In genomic region chr14:105427893-105428485, GRCh38 we compare ENCODE assay signal across 20 cellular contexts.
"Had no signal": no experiment of that assay in that cellular context is flagged by ENCODE, and none has a peak within 500 bp of the region (broad histone marks: within the 10 kb centered on the region; RNA-seq: fewer than 3 reads in every experiment).

No MANE protein-coding gene starts in this region.

- H3K4me1 ChIP-seq: suprapubic skin had no signal

- H3K27ac ChIP-seq: esophagus squamous epithelium, spleen, suprapubic skin, VCaP had no signal

- H3K27ac Mint-ChIP-seq: activated naive CD8-positive, alpha-beta T cell treated with anti-CD3 and anti-CD28 coated beads, Interleukin-2, amount 10 ng/mL, durations not matched to agents 7 days and 5 days; activated T-helper 17 cell treated with anti-CD3 and anti-CD28 coated beads, Interleukin-2, amount 50 U/mL, for 72 hours; naive B cell; stimulated activated naive CD8-positive, alpha-beta T cell treated with anti-CD3 and anti-CD28 coated beads, Interleukin-15, Interleukin-2, amounts not matched to agents 100 ng/mL and 50 ng/mL, for 24 hours had no signal

- H3K4me3 Mint-ChIP-seq: activated naive CD8-positive, alpha-beta T cell treated with anti-CD3 and anti-CD28 coated beads, Interleukin-2, amount 10 ng/mL, durations not matched to agents 7 days and 5 days; activated T-helper 17 cell treated with anti-CD3 and anti-CD28 coated beads, Interleukin-2, amount 50 U/mL, for 72 hours; stimulated activated naive CD8-positive, alpha-beta T cell treated with anti-CD3 and anti-CD28 coated beads, Interleukin-15, Interleukin-2, amounts not matched to agents 100 ng/mL and 50 ng/mL, for 24 hours; type B pancreatic cell had no signal

- H3K4me3 ChIP-seq: cardiac muscle cell, esophagus squamous epithelium, mucosa of descending colon, spleen, suprapubic skin had no signal

- DNase-seq: activated CD4-positive, CD25-positive, alpha-beta regulatory T cell treated with anti-CD3 and anti-CD28 coated beads, Interleukin-2, amount 50 U/mL, for 72 hours; activated naive CD4-positive, alpha-beta T cell treated with Interleukin-2 at 50 U/mL for 16 hours; activated naive CD8-positive, alpha-beta T cell treated with anti-CD3 and anti-CD28 coated beads, Interleukin-2, amount 10 ng/mL, durations not matched to agents 7 days and 5 days; activated T-cell treated with anti-CD3 and anti-CD28 coated beads for 4 hours; amygdala; dermis blood vessel endothelial cell; effector memory CD4-positive, alpha-beta T cell; esophagus squamous epithelium; left ventricle myocardium superior; mucosa of descending colon; naive B cell; nucleus accumbens; spleen; stimulated activated CD8-positive, alpha-beta memory T cell treated with anti-CD3 and anti-CD28 coated beads, Interleukin-4, amount 100 ng/mL, for 48 hours had no signal

- H3K36me3 Mint-ChIP-seq: naive B cell had no signal

- H3K27me3 ChIP-seq: cardiac muscle cell, esophagus squamous epithelium, spleen, suprapubic skin had no signal

- H3K9me3 Mint-ChIP-seq: activated naive CD8-positive, alpha-beta T cell treated with anti-CD3 and anti-CD28 coated beads, Interleukin-2, amount 10 ng/mL, durations not matched to agents 7 days and 5 days; activated T-helper 17 cell treated with anti-CD3 and anti-CD28 coated beads, Interleukin-2, amount 50 U/mL, for 72 hours; stimulated activated naive CD8-positive, alpha-beta T cell treated with anti-CD3 and anti-CD28 coated beads, Interleukin-15, Interleukin-2, amounts not matched to agents 100 ng/mL and 50 ng/mL, for 24 hours had no signal

- ATAC-seq: activated T-helper 17 cell treated with anti-CD3 and anti-CD28 coated beads, Interleukin-2, amount 50 U/mL, for 72 hours; left ventricle myocardium superior; mucosa of descending colon had no signal

- H3K4me1 Mint-ChIP-seq: activated T-helper 17 cell treated with anti-CD3 and anti-CD28 coated beads, Interleukin-2, amount 50 U/mL, for 72 hours had no signal

- H3K36me3 ChIP-seq: cardiac muscle cell had no signal

- H3K27me3 Mint-ChIP-seq: activated naive CD8-positive, alpha-beta T cell treated with anti-CD3 and anti-CD28 coated beads, Interleukin-2, amount 10 ng/mL, durations not matched to agents 7 days and 5 days; activated T-helper 17 cell treated with anti-CD3 and anti-CD28 coated beads, Interleukin-2, amount 50 U/mL, for 72 hours; naive B cell; stimulated activated naive CD8-positive, alpha-beta T cell treated with anti-CD3 and anti-CD28 coated beads, Interleukin-15, Interleukin-2, amounts not matched to agents 100 ng/mL and 50 ng/mL, for 24 hours; type B pancreatic cell had no signal

- H3K9me3 ChIP-seq: esophagus squamous epithelium, mucosa of descending colon, suprapubic skin had no signal
